In genomic region chr1:31791131-31791858, GRCh38 we compare ENCODE assay signal across 26 cellular contexts. TPM values are rescaled to one million over a fixed set of nuclear protein-coding genes. Genes with fewer than 3 reads are reported as not detected.
DNase-seq lines count a peak whose midpoint lies in the region; ATAC-seq and TF ChIP-seq lines count a peak whose summit lies in the region.
"Had no signal": no experiment of that assay in that cellular context is flagged by ENCODE, and none has a peak within 500 bp of the region (broad histone marks: within the 10 kb centered on the region; RNA-seq: fewer than 3 reads in every experiment).

No MANE protein-coding gene starts in this region.

- BruUV-seq in Calu3 (replicated peaks; lab: Mats Ljungman, UMichigan) = no TSS peak

- no peaks in the 10 kb centered on the region for H3K36me3 ChIP-seq in RWPE2 (ENCODE audit: low read depth)
- H3K36me3 ChIP-seq: adrenal gland, BE2C, gastrocnemius medialis, prostate gland, transverse colon had no signal

- peak; percentile 47 for DNase-seq in activated CD8-positive, alpha-beta memory T cell treated with anti-CD3 and anti-CD28 coated beads, Interleukin-2, amount 50 U/mL, for 48 hours
- DNase-seq in activated CD8-positive, alpha-beta memory T cell treated with anti-CD3 and anti-CD28 coated beads for 24 hours = no peak
- peak; percentile 31 for DNase-seq in RWPE2 (ENCODE audit: low spot score)
- DNase-seq in islet precursor cell = peak; percentile 29
- DNase-seq in sciatic nerve (ENCODE audit: low spot score) = peak; percentile 51
- DNase-seq in SHP77 (lab: John Stamatoyannopoulos, UW) = no peak
- DNase-seq in Calu3 = no peak
- DNase-seq: activated CD4-positive, alpha-beta T cell treated with anti-CD3 and anti-CD28 coated beads, Interleukin-2, amount 10 ng/mL, durations not matched to agents 7 days and 5 days; activated gamma-delta T cell; BE2C; DMS79 treated with DMSO at 0.1 percent for 48 hours; gastrocnemius medialis; HCEC 1CT; hypothalamus; left ventricle myocardium superior; NCI-H1105; NCI-H2029; NCI-H2227 treated with DMSO at 0.1 percent for 48 hours; stimulated activated CD8-positive, alpha-beta memory T cell treated with anti-CD3 and anti-CD28 coated beads, Interleukin-4, amount 100 ng/mL, for 48 hours; T-helper 2 cell; transverse colon had no signal

- no peak for TF ChIP-seq CTCF in RWPE2 (IDR thresholded peaks at IDR 0.05; ENCODE audit: poor library complexity, severe bottlenecking)
- no peak for TF ChIP-seq CTCF in Calu3 (IDR thresholded peaks at IDR 0.05; ENCODE audit: unreplicated experiment)

- H3K4me3 ChIP-seq in RWPE2 (ENCODE audit: severe bottlenecking) = no peak overlapping the region
- H3K4me3 ChIP-seq: adrenal gland, gastrocnemius medialis, prostate gland, SK-N-MC, transverse colon had no signal

- no peak overlapping the region for H3K4me3 Mint-ChIP-seq in Calu3 (ENCODE audit: low read depth, unreplicated experiment)
- H3K4me3 Mint-ChIP-seq: activated CD4-positive, alpha-beta T cell treated with anti-CD3 and anti-CD28 coated beads, Interleukin-2, amount 10 ng/mL, durations not matched to agents 7 days and 5 days had no signal

- H3K36me3 Mint-ChIP-seq in Calu3 (ENCODE audit: insufficient read depth, unreplicated experiment) = peaks cover 22% of the 10 kb centered on the region

- no peaks in the 10 kb centered on the region for H3K9me3 Mint-ChIP-seq in Calu3 (ENCODE audit: low read depth, unreplicated experiment)
- H3K9me3 Mint-ChIP-seq: activated CD4-positive, alpha-beta T cell treated with anti-CD3 and anti-CD28 coated beads, Interleukin-2, amount 10 ng/mL, durations not matched to agents 7 days and 5 days had no signal

- H3K27me3 Mint-ChIP-seq in Calu3 (ENCODE audit: unreplicated experiment) = no peaks in the 10 kb centered on the region
- H3K27me3 Mint-ChIP-seq: activated CD4-positive, alpha-beta T cell treated with anti-CD3 and anti-CD28 coated beads, Interleukin-2, amount 10 ng/mL, durations not matched to agents 7 days and 5 days had no signal

- H3K27ac Mint-ChIP-seq in Calu3 (ENCODE audit: unreplicated experiment) = no peak overlapping the region
- H3K27ac Mint-ChIP-seq: activated CD4-positive, alpha-beta T cell treated with anti-CD3 and anti-CD28 coated beads, Interleukin-2, amount 10 ng/mL, durations not matched to agents 7 days and 5 days had no signal

- intact Hi-C loops in sciatic nerve (cut with DNase I) = loop anchor here (5.0 to 10.0 kb wide), 2 partner anchors 129 to 174 kb away; no protein-coding TSS in a partner anchor
- intact Hi-C loops in Calu3 (cut with micrococcal nuclease; ENCODE audit: unreplicated experiment) = no loop called here

- H3K4me1 ChIP-seq in RWPE2 (ENCODE audit: insufficient read depth, poor library complexity, severe bottlenecking) = no peaks in the 10 kb centered on the region
- H3K4me1 ChIP-seq: adrenal gland, prostate gland had no signal

- peaks cover 10% of the 10 kb centered on the region for H3K4me1 Mint-ChIP-seq in Calu3 (ENCODE audit: low read depth, unreplicated experiment)

- no peak for ATAC-seq in RWPE2 (ENCODE audit: low read depth)
- ATAC-seq in sciatic nerve = no peak
- ATAC-seq in GM19452 (IDR thresholded peaks at IDR 0.05; ENCODE audit: unreplicated experiment) = no peak
- ATAC-seq: gastrocnemius medialis, left ventricle myocardium superior had no signal

- H3K27ac ChIP-seq in RWPE2 (ENCODE audit: poor library complexity, severe bottlenecking) = no peak overlapping the region
- H3K27ac ChIP-seq: adrenal gland, gastrocnemius medialis, HL-60, prostate gland, SK-N-MC, transverse colon had no signal

- CTCF ChIA-PET in Calu3 (lab: Charles Lee) = no interaction called here

- H3K9me3 ChIP-seq in RWPE2 (ENCODE audit: severe bottlenecking) = no peaks in the 10 kb centered on the region
- H3K9me3 ChIP-seq: adrenal gland, BE2C, gastrocnemius medialis, prostate gland, transverse colon had no signal

- H3K27me3 ChIP-seq in RWPE2 (ENCODE audit: insufficient read depth, poor library complexity, severe bottlenecking) = no peaks in the 10 kb centered on the region
- H3K27me3 ChIP-seq: adrenal gland, BE2C, transverse colon had no signal

RNA-seq across cellular contexts. Expression of gene SPOCD1, which starts 24.5 kb away (rescaled TPM):
- 1.3 TPM for total RNA-seq in sciatic nerve
- 6.3 and 8.4 TPM in 2 replicates for total RNA-seq in Calu3 (2022)
- total RNA-seq: gastrocnemius medialis, left ventricle myocardium superior had no signal

RNA-seq across cellular contexts. Expression of gene ADGRB2, which starts 27.2 kb away (rescaled TPM):
- total RNA-seq in sciatic nerve = 5.2 TPM
- total RNA-seq in Calu3 (2022) = 1.9 and 2.9 TPM in 2 replicates

Comparison
In these comparisons a context has a peak if more than half of its experiments do, and no peak if none do; other contexts are left out.
1. DNase-seq: peak in activated CD8-positive, alpha-beta memory T cell treated with anti-CD3 and anti-CD28 coated beads, Interleukin-2, amount 50 U/mL, for 48 hours (single experiment), RWPE2 (single experiment), islet precursor cell (single experiment) and sciatic nerve (single experiment); none in activated CD8-positive, alpha-beta memory T cell treated with anti-CD3 and anti-CD28 coated beads for 24 hours (single experiment), SHP77 (0 of 2) and Calu3 (single experiment).